ENCODE assay signal across 8 cellular contexts in the genomic region with DNA sequence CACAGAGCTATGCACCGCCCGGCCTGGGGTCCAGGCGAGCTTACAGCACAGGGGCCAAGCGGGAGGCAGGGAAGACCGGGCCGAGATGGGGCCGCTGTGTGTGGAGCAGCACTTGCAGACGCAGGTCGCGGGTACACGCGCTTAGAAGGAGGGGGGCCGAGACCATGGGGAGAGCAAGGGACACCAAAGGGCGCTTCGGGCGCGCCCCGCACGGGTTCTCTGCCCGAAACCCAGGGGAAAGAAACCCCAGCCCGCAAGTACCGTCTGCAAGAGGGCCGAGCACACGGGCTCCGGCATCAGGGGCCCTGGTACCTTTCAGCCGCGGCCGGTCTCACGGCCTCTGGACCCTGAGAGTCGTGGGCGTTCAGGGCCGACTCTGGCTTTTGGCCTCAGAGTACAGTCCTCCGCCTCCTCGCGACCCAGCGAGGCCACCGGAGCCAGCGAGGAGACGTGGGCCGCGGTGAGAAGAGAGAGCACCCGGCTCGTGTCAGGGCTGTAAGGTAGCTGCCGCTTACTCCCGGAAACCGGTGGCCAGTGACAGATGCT. TPM values are rescaled to one million over a fixed set of nuclear protein-coding genes. Genes with fewer than 3 reads are reported as not detected.
DNase-seq lines count a peak whose midpoint lies in the region; ATAC-seq, FAIRE-seq and TF ChIP-seq lines count a peak whose summit lies in the region.

No MANE protein-coding gene starts in this region.

- H3K4me3 ChIP-seq in neural cell (ENCODE audit: low read length), result peak overlapping the region; percentile 88

- POLR2A ChIA-PET in CD4-positive, alpha-beta T cell (lab: Charles Lee), result interaction anchor here (1.5 to 4.0 kb wide), 6 partner anchors 398 to 1459 kb away, joined by 5 to 102 read pairs (median 14); a partner anchor contains a TSS
- POLR2A ChIA-PET in WTC11 (lab: Charles Lee), result interaction anchor here (0.6 kb wide), 1 partner anchor 397 kb away, joined by 4 read pairs; a partner anchor contains a TSS

- peak overlapping the region; percentile 82 for H3K27ac ChIP-seq in CD4-positive, alpha-beta T cell (ENCODE audit: low read depth, low read length)
- H3K27ac ChIP-seq in epithelial cell of prostate (peak overlapping the region; percentile 85), neural cell (ENCODE audit: low read length) (peak overlapping the region; percentile 81)

- no peaks in the 10 kb centered on the region for H3K27me3 ChIP-seq in CD4-positive, alpha-beta T cell (ENCODE audit: control insufficient read depth, insufficient read depth, low read length)
- no peaks in the 10 kb centered on the region for H3K27me3 ChIP-seq in neural cell (ENCODE audit: insufficient read depth, low read depth, low read length)

- intact Hi-C loops in CD4-positive, alpha-beta T cell (cut with DNase I, micrococcal nuclease), result no loop called here

- H3K36me3 Mint-ChIP-seq in CD4-positive, alpha-beta T cell (ENCODE audit: low read depth), result peaks cover 9% of the 10 kb centered on the region
- no peaks in the 10 kb centered on the region for H3K36me3 Mint-ChIP-seq in HFFc6 (ENCODE audit: low read depth)
- no peaks in the 10 kb centered on the region; the same call in 1 of the 2 replicates for H3K36me3 Mint-ChIP-seq in WTC11

- ATAC-seq in CD4-positive, alpha-beta T cell (ENCODE audit: poor library complexity), result no peak
- no peak for ATAC-seq in WTC11

- no peaks in the 10 kb centered on the region for H3K9me3 Mint-ChIP-seq in CD4-positive, alpha-beta T cell
- H3K9me3 Mint-ChIP-seq in HFFc6, result no peaks in the 10 kb centered on the region
- H3K9me3 Mint-ChIP-seq in WTC11, result no peaks in the 10 kb centered on the region

- H3K9ac ChIP-seq in neural cell (ENCODE audit: low read length), result peak overlapping the region; percentile 89

- peak in 5 of 10 experiments; percentile 4 to 40 (median 11) for DNase-seq in CD4-positive, alpha-beta T cell
- DNase-seq in HFFc6, result no peak
- DNase-seq in WTC11 (ENCODE audit: low spot score), result no peak
- DNase-seq in epithelial cell of prostate (ENCODE audit: low read depth, low spot score), result no peak
- no peak for DNase-seq in NCI-H526 (lab: John Stamatoyannopoulos, UW)
- no peak for DNase-seq in SHP77 treated with DMSO at 0.1 percent for 48 hours (lab: John Stamatoyannopoulos, UW)
- DNase-seq in RCC 7860 (ENCODE audit: low spot score), result no peak

- H4K20me1 ChIP-seq in neural cell (ENCODE audit: insufficient read depth), result no peaks in the 10 kb centered on the region

- H3K79me2 ChIP-seq in neural cell (replicated peaks; ENCODE audit: insufficient read depth, low read length), result peaks cover 5% of the 10 kb centered on the region

- no peaks in the 10 kb centered on the region for H3F3A ChIP-seq in neural cell (ENCODE audit: insufficient read depth, low read length, poor library complexity, severe bottlenecking)

- H3K36me3 ChIP-seq in neural cell (ENCODE audit: insufficient read depth, low read length), result no peaks in the 10 kb centered on the region

- CTCF ChIA-PET in CD4-positive, alpha-beta T cell (lab: Charles Lee), result no interaction called here
- CTCF ChIA-PET in WTC11 (lab: Charles Lee), result interaction anchor here (0.6 to 3.7 kb wide), 16 partner anchors 12 to 746 kb away, joined by 3 to 22 read pairs (median 4); a partner anchor contains a TSS

- FAIRE-seq in RCC 7860 (lab: Jason Lieb, UNC), result no peak

- no peaks in the 10 kb centered on the region for H3K9me2 ChIP-seq in neural cell (ENCODE audit: insufficient read depth, low read length)

- peak overlapping the region; percentile 21 for H2AFZ ChIP-seq in neural cell (ENCODE audit: low read depth, low read length)

- peak overlapping the region; percentile 84 for H3K27ac Mint-ChIP-seq in CD4-positive, alpha-beta T cell
- peak overlapping the region; percentile 99 for H3K27ac Mint-ChIP-seq in HFFc6
- H3K27ac Mint-ChIP-seq in WTC11, result peak overlapping the region; percentile 99

- H3K4me2 ChIP-seq in neural cell (ENCODE audit: low read length), result peak overlapping the region; percentile 39

- TF ChIP-seq EP300 in neural cell (conservative IDR thresholded peaks at IDR 0.05; ENCODE audit: poor library complexity, severe bottlenecking), result no peak

- H3K9me3 ChIP-seq in CD4-positive, alpha-beta T cell (ENCODE audit: control insufficient read depth, low read length), result no peaks in the 10 kb centered on the region
- no peaks in the 10 kb centered on the region for H3K9me3 ChIP-seq in neural cell (ENCODE audit: low read length)

- H3K4me1 Mint-ChIP-seq in CD4-positive, alpha-beta T cell (ENCODE audit: low read depth), result no peaks in the 10 kb centered on the region
- H3K4me1 Mint-ChIP-seq in HFFc6 (ENCODE audit: low read depth) (no peaks in the 10 kb centered on the region), WTC11 (0 out of 2 replicates have a peak, but pooled peaks cover 2% of the 10 kb centered on the region)

- no peaks in the 10 kb centered on the region for H3K27me3 Mint-ChIP-seq in CD4-positive, alpha-beta T cell
- no peaks in the 10 kb centered on the region for H3K27me3 Mint-ChIP-seq in HFFc6 (ENCODE audit: insufficient read depth)
- H3K27me3 Mint-ChIP-seq in WTC11 (ENCODE audit: low read depth), result no peaks in the 10 kb centered on the region

- TF ChIP-seq RAD21 in neural cell (conservative IDR thresholded peaks at IDR 0.05), result no peak

- H3K4me3 Mint-ChIP-seq in CD4-positive, alpha-beta T cell, result peak overlapping the region; percentile 92
- H3K4me3 Mint-ChIP-seq in HFFc6, result peak overlapping the region; percentile 94
- H3K4me3 Mint-ChIP-seq in WTC11, result peak overlapping the region; percentile 77

- TF ChIP-seq CTCF in CD4-positive, alpha-beta T cell (IDR thresholded peaks at IDR 0.05), result no peak
- TF ChIP-seq CTCF in HFFc6 (IDR thresholded peaks at IDR 0.05), result no peak
- no peak for TF ChIP-seq CTCF in WTC11 (IDR thresholded peaks at IDR 0.05)
- TF ChIP-seq CTCF in neural cell (IDR thresholded peaks at IDR 0.05; ENCODE audit: poor library complexity, severe bottlenecking), result no peak

TF ChIP-seq in neural cell, 6 proteins besides CTCF, POLR2A, EP300 and RAD21:
- TF ChIP-seq SMC3 (conservative IDR thresholded peaks at IDR 0.05; ENCODE audit: poor library complexity) (no peak), EZH2 (IDR thresholded peaks at IDR 0.05; ENCODE audit: borderline replicate concordance, insufficient read depth, low read length, poor library complexity, severe bottlenecking) (no peak), MXI1 (conservative IDR thresholded peaks at IDR 0.05; ENCODE audit: poor library complexity, severe bottlenecking) (no peak), POLR2AphosphoS5 (IDR thresholded peaks at IDR 0.05) (no peak), TAF1 (IDR thresholded peaks at IDR 0.05; ENCODE audit: low read depth) (no peak)
- TF ChIP-seq, protein P1, sequence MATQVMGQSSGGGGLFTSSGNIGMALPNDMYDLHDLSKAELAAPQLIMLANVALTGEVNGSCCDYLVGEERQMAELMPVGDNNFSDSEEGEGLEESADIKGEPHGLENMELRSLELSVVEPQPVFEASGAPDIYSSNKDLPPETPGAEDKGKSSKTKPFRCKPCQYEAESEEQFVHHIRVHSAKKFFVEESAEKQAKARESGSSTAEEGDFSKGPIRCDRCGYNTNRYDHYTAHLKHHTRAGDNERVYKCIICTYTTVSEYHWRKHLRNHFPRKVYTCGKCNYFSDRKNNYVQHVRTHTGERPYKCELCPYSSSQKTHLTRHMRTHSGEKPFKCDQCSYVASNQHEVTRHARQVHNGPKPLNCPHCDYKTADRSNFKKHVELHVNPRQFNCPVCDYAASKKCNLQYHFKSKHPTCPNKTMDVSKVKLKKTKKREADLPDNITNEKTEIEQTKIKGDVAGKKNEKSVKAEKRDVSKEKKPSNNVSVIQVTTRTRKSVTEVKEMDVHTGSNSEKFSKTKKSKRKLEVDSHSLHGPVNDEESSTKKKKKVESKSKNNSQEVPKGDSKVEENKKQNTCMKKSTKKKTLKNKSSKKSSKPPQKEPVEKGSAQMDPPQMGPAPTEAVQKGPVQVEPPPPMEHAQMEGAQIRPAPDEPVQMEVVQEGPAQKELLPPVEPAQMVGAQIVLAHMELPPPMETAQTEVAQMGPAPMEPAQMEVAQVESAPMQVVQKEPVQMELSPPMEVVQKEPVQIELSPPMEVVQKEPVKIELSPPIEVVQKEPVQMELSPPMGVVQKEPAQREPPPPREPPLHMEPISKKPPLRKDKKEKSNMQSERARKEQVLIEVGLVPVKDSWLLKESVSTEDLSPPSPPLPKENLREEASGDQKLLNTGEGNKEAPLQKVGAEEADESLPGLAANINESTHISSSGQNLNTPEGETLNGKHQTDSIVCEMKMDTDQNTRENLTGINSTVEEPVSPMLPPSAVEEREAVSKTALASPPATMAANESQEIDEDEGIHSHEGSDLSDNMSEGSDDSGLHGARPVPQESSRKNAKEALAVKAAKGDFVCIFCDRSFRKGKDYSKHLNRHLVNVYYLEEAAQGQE (IDR thresholded peaks at IDR 0.05; ENCODE audit: borderline replicate concordance), result peak; percentile 51
TF ChIP-seq in neural cell: peak in this region for 1.

RNA-seq across cellular contexts. Expression of a gene that starts 0.3 kb away (rescaled TPM):
- total RNA-seq in CD4-positive, alpha-beta T cell, result 10 to 100 TPM; 48.7 to 54.7 TPM
- 10 to 100 TPM; 30.1 to 36.7 (median 31.4) TPM for total RNA-seq in HFFc6 (2021; fragmentation: NEBNext Ultra II Directional; extraction: Animal tissue kit (Norgen Biotek cat#: 25700))
- 30.5 to 41.2 TPM (median 31.5 TPM) in 3 replicates for total RNA-seq in WTC11 (2021)
- polyA plus RNA-seq in neural cell, result 21.7 and 26.7 TPM in 2 replicates
- 15.6 and 22.0 TPM in 2 replicates for polyA minus RNA-seq in neural cell

RNA-seq across cellular contexts. Expression of a gene that starts 8.6 kb away (rescaled TPM):
- total RNA-seq in CD4-positive, alpha-beta T cell, result not detected
- not detected for total RNA-seq in HFFc6 (2021; fragmentation: NEBNext Ultra II Directional; extraction: Animal tissue kit (Norgen Biotek cat#: 25700))
- total RNA-seq in WTC11 (2021), result not detected in 3 replicates
- not detected in 2 replicates for polyA plus RNA-seq in neural cell
- not detected in 2 replicates for polyA minus RNA-seq in neural cell

RNA-seq across cellular contexts. Expression of a gene that starts 57.0 kb away (rescaled TPM):
- not detected for total RNA-seq in CD4-positive, alpha-beta T cell
- total RNA-seq in HFFc6 (2021; fragmentation: NEBNext Ultra II Directional; extraction: Animal tissue kit (Norgen Biotek cat#: 25700)), result not detected
- total RNA-seq in WTC11 (2021), result not detected in 3 replicates
- polyA plus RNA-seq in neural cell, result not detected in 2 replicates
- not detected in 2 replicates for polyA minus RNA-seq in neural cell
